ENCODE assay signal across 19 cellular contexts in the genomic region with DNA sequence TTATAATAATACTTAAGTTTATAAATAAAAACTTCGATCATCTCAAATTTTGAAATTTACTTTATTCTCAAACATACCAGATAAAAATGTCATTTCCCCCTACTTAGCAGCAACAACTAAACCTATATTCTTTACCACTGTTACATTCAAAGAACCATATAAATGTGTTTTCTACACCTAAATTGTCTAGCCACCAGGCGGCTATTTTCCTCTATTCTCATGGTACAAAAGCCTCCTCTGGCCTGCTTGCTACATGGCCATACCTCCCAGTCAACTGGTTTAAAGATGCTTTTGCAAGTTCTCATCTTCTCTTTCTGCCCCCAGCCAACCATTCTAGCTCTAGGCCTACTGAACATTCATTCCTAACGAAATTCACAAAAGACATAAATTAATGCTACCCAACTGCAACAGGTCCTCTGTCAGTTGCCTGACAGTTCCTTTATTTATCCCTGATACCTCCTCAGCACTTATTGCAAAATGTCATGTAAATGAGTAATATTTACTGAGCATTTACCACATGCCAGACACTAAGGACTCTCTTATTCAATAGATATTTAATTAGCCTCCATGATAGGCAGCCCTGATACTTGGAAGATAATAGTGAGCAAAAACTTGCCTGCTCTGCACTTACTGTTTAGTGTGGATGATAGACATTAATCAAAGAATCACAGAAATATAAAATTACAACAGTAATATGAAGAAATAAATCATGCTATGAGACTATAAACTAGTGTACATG.
"Had no signal": no experiment of that assay in that cellular context is flagged by ENCODE, and none has a peak within 500 bp of the region (broad histone marks: within the 10 kb centered on the region; RNA-seq: fewer than 3 reads in every experiment).

No MANE protein-coding gene starts in this region.

- H3K27ac ChIP-seq: upper lobe of right lung had no signal

- DNase-seq: activated CD4-positive, alpha-beta T cell treated with anti-CD3 and anti-CD28 coated beads for 48 hours; activated CD8-positive, alpha-beta memory T cell treated with anti-CD3 and anti-CD28 coated beads, Interleukin-2, amount 50 U/mL, for 48 hours; activated CD8-positive, alpha-beta T cell treated with anti-CD3 and anti-CD28 coated beads, Interleukin-2, amount 10 ng/mL, durations not matched to agents 7 days and 5 days; amygdala; cerebellar nuclear complex; glutamatergic neuron; immature natural killer cell; left colon; mammary epithelial cell; nephron progenitor cell; stimulated activated naive CD8-positive, alpha-beta T cell treated with anti-CD3 and anti-CD28 coated beads, Interleukin-15, Interleukin-2, amounts not matched to agents 100 U/mL and 50 U/mL, for 24 hours; upper lobe of right lung had no signal

- H3K36me3 ChIP-seq: upper lobe of right lung had no signal

- H3K9me3 Mint-ChIP-seq: activated naive CD4-positive, alpha-beta T cell treated with anti-CD3 and anti-CD28 coated beads, Interleukin-2, amount 50 U/mL, for 72 hours; dendritic cell treated with granulocyte-macrophage colony-stimulating factor and Interleukin-4, amounts not matched to agents 40 ng/mL and 50 ng/mL, for 4 days; immature natural killer cell; nephron progenitor cell; T-helper 1 cell treated with Interleukin-12 subunit alpha and Interleukin-12 subunit beta and Interleukin-4 antibody, amounts not matched to agents 30 μg/mL and 1 μg/mL, for 36 hours; WTC11 had no signal

- H3K4me3 ChIP-seq: upper lobe of right lung had no signal

- H3K27me3 Mint-ChIP-seq: dendritic cell treated with granulocyte-macrophage colony-stimulating factor and Interleukin-4, amounts not matched to agents 40 ng/mL and 50 ng/mL, for 4 days had no signal

- H3K27ac Mint-ChIP-seq: activated CD8-positive, alpha-beta T cell treated with anti-CD3 and anti-CD28 coated beads, Interleukin-2, amount 10 ng/mL, durations not matched to agents 7 days and 5 days; activated naive CD4-positive, alpha-beta T cell treated with anti-CD3 and anti-CD28 coated beads, Interleukin-2, amount 50 U/mL, for 72 hours; dendritic cell treated with granulocyte-macrophage colony-stimulating factor and Interleukin-4, amounts not matched to agents 40 ng/mL and 50 ng/mL, for 4 days; T-helper 1 cell treated with Interleukin-12 subunit alpha and Interleukin-12 subunit beta and Interleukin-4 antibody, amounts not matched to agents 30 μg/mL and 1 μg/mL, for 36 hours; WTC11 had no signal

- H3K36me3 Mint-ChIP-seq: brain, immature natural killer cell, WTC11 had no signal

- H3K9me3 ChIP-seq: upper lobe of right lung had no signal

- ATAC-seq: activated CD8-positive, alpha-beta T cell treated with anti-CD3 and anti-CD28 coated beads, Interleukin-2, amount 10 ng/mL, durations not matched to agents 7 days and 5 days; activated naive CD4-positive, alpha-beta T cell treated with anti-CD3 and anti-CD28 coated beads, Interleukin-2, amount 50 U/mL, for 72 hours; esophagus mucosa; left colon; sciatic nerve; stimulated activated naive CD8-positive, alpha-beta T cell treated with anti-CD3 and anti-CD28 coated beads, Interleukin-15, Interleukin-2, amounts not matched to agents 100 U/mL and 50 U/mL, for 24 hours; upper lobe of right lung; WTC11 had no signal

- H3K4me3 Mint-ChIP-seq: activated CD8-positive, alpha-beta T cell treated with anti-CD3 and anti-CD28 coated beads, Interleukin-2, amount 10 ng/mL, durations not matched to agents 7 days and 5 days; dendritic cell treated with granulocyte-macrophage colony-stimulating factor and Interleukin-4, amounts not matched to agents 40 ng/mL and 50 ng/mL, for 4 days; immature natural killer cell; nephron progenitor cell; T-helper 1 cell treated with Interleukin-12 subunit alpha and Interleukin-12 subunit beta and Interleukin-4 antibody, amounts not matched to agents 30 μg/mL and 1 μg/mL, for 36 hours; WTC11 had no signal

- H3K27me3 ChIP-seq: upper lobe of right lung had no signal
